ENCODE assay signal across 26 cellular contexts in the genomic region with DNA sequence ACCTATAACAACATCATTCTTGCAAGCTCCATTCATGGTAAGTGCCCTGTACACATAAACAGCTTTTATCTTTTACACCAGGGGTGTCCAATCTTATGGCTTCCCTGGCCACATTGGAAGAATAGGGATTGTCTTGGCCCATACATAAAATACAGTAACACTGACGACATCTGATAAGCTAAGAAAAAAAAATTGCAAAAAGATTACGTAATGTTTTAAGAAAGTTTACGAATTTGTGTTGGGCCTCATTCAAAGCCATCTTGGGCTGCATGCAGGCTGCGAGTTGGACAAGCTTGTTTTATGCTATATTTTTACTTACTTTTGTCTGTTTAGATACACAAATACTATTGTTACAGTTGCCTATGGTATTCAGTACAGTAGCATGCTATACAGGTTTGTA. TPM values are rescaled to one million over a fixed set of nuclear protein-coding genes. Genes with fewer than 3 reads are reported as not detected.
DNase-seq lines count a peak whose midpoint lies in the region; ATAC-seq, FAIRE-seq and TF ChIP-seq lines count a peak whose summit lies in the region.
"Had no signal": no experiment of that assay in that cellular context is flagged by ENCODE, and none has a peak within 500 bp of the region (broad histone marks: within the 10 kb centered on the region; RNA-seq: fewer than 3 reads in every experiment).

No MANE protein-coding gene starts in this region.

- ATAC-seq in left lobe of liver (no peak), left ventricle myocardium superior (no peak), GM18907 (IDR thresholded peaks at IDR 0.05; ENCODE audit: unreplicated experiment) (no peak)
- ATAC-seq: A549, GM12878, HCT116 had no signal

- no peak for TF ChIP-seq POLR2A in GM12891 (IDR thresholded peaks at IDR 0.05; ENCODE audit: low read depth, low read length)

- intact Hi-C loops in left ventricle myocardium superior (cut with micrococcal nuclease) = no loop called here

- DNase-seq in GM12891 (ENCODE audit: insufficient read length, low spot score) (no peak), HTR-8/SVneo (ENCODE audit: insufficient read length, low spot score) (no peak), MV-4-11 (lab: John Stamatoyannopoulos, UW) (peak; percentile 19), epithelial cell of esophagus (ENCODE audit: low read depth) (peak; percentile 4), left lobe of liver (ENCODE audit: low spot score) (no peak), left ventricle myocardium superior (no peak)
- DNase-seq: 8988T; ACHN; AML-193; BE2C; CD4-positive, alpha-beta T cell; CD8-positive, alpha-beta memory T cell; DMS 273 treated with DMSO at 0.1 percent for 48 hours; DMS79; EL; GDM1; GM23248; H9; HFFc6 had no signal

- no peak overlapping the region for H3K4me3 ChIP-seq in epithelial cell of esophagus (ENCODE audit: low read length)
- H3K4me3 ChIP-seq: A549; BLaER1 treated with 17β-estradiol and CSF1 and Interleukin-3, amounts not matched to agents 10 nM and 100 nM; GM12878; GM23248 had no signal

- FAIRE-seq in GM12891 (lab: Jason Lieb, UNC) (peak; percentile 28), HTR-8/SVneo (lab: Jason Lieb, UNC) (peak; percentile 36)
- FAIRE-seq: A549, D721Med, GM12878, GM18507 had no signal

- TF ChIP-seq CTCF in epithelial cell of esophagus (IDR thresholded peaks at IDR 0.05; ENCODE audit: insufficient read depth, low read depth, low read length, missing control alignments) = no peak

TF ChIP-seq in GM12891, 5 proteins besides CTCF, POLR2A, EP300 and RAD21:
- no peak for TF ChIP-seq TAF1 (IDR thresholded peaks at IDR 0.05; ENCODE audit: low read depth, low read length)
- TF ChIP-seq POU2F2 (IDR thresholded peaks at IDR 0.05; ENCODE audit: low read depth, low read length) = no peak
- TF ChIP-seq POLR2AphosphoS5 (IDR thresholded peaks at IDR 0.05; ENCODE audit: low read depth, low read length) = no peak
- no peak for TF ChIP-seq PAX5 (IDR thresholded peaks at IDR 0.05; ENCODE audit: insufficient read depth, low read length, severe bottlenecking)
- TF ChIP-seq SPI1 (IDR thresholded peaks at IDR 0.05; ENCODE audit: low read depth, low read length) = no peak

RNA-seq across cellular contexts. Expression of a gene that starts 31.6 kb away (rescaled TPM):
- 5.9 TPM for polyA plus RNA-seq in GM12891 (2012; ENCODE audit: low read depth, missing spikeins)
- total RNA-seq in left lobe of liver (7.2 TPM), left ventricle myocardium superior (10.3 TPM)

RNA-seq across cellular contexts. Expression of a gene that starts 31.9 kb away (rescaled TPM):
- 25.1 TPM for polyA plus RNA-seq in GM12891 (2012; ENCODE audit: low read depth, missing spikeins)
- total RNA-seq in left lobe of liver (22.6 TPM), left ventricle myocardium superior (44.1 TPM)

RNA-seq across cellular contexts. Expression of a gene that starts 59.1 kb away (rescaled TPM):
- 20.7 TPM for polyA plus RNA-seq in GM12891 (2012; ENCODE audit: low read depth, missing spikeins)
- total RNA-seq in left lobe of liver = 7.0 TPM
- total RNA-seq in left ventricle myocardium superior = 11.4 TPM

Comparison
In these comparisons a context has a peak if more than half of its experiments do, and no peak if none do; other contexts are left out.
1. DNase-seq: peak in MV-4-11 (single experiment) and epithelial cell of esophagus (single experiment); none in GM12891 (single experiment), HTR-8/SVneo (single experiment), left lobe of liver (single experiment) and left ventricle myocardium superior (single experiment).